In genomic region chr10:58641708-58642107, GRCh38 we compare ENCODE assay signal across 2 cellular contexts.
A peak's percentile ranks its signal among the peaks of the same experiment; 100 is the strongest.
TF ChIP-seq lines count a peak whose summit lies in the region.

No MANE protein-coding gene starts in this region.

TF ChIP-seq in A549, 52 proteins besides CTCF, POLR2A, EP300 and RAD21 (continued from another document):
- TF ChIP-seq GATA3 (IDR thresholded peaks at IDR 0.05; ENCODE audit: borderline replicate concordance) (peak; percentile 44; the same call in 1 of the 2 replicates), JUNB (IDR thresholded peaks at IDR 0.05) (peak; percentile 48; the same call in 1 of the 2 replicates), CEBPB (IDR thresholded peaks at IDR 0.05) (peak in 1 of 2 experiments; percentile 37; a peak in 1 of 4 replicates), FOSL2 (IDR thresholded peaks at IDR 0.05) (peak; percentile 51), FOSL2 (CRISPR knock-in tag; IDR thresholded peaks at IDR 0.05) (peak; percentile 80), BHLHE40 (IDR thresholded peaks at IDR 0.05; ENCODE audit: low read depth, low read length) (no peak)

TF ChIP-seq in IMR-90, 13 proteins besides CTCF, POLR2A, EP300 and RAD21:
- TF ChIP-seq NFE2L2 (IDR thresholded peaks at IDR 0.05; ENCODE audit: low read depth, low read length) (no peak), MAFK (IDR thresholded peaks at IDR 0.05; ENCODE audit: low read depth, low read length) (no peak), SMC3 (IDR thresholded peaks at IDR 0.05; ENCODE audit: low read depth, low read length) (no peak), FOS (IDR thresholded peaks at IDR 0.05; ENCODE audit: low read depth, low read length) (0 out of 2 replicates have a peak, but pooled peaks have one; percentile 9), CEBPB (IDR thresholded peaks at IDR 0.05; ENCODE audit: low read depth, low read length) (peak; percentile 46; the same call in 1 of the 2 replicates), BHLHE40 (IDR thresholded peaks at IDR 0.05; ENCODE audit: low read depth, low read length) (no peak), CHD1 (IDR thresholded peaks at IDR 0.05; ENCODE audit: low read depth, low read length) (no peak)
- TF ChIP-seq, protein P1, sequence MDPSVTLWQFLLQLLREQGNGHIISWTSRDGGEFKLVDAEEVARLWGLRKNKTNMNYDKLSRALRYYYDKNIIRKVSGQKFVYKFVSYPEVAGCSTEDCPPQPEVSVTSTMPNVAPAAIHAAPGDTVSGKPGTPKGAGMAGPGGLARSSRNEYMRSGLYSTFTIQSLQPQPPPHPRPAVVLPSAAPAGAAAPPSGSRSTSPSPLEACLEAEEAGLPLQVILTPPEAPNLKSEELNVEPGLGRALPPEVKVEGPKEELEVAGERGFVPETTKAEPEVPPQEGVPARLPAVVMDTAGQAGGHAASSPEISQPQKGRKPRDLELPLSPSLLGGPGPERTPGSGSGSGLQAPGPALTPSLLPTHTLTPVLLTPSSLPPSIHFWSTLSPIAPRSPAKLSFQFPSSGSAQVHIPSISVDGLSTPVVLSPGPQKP (IDR thresholded peaks at IDR 0.05; ENCODE audit: borderline replicate concordance, low read depth, low read length) = no peak
